Comparison of ENCODE assay signal across 1 cellular context in genomic region chr6:15206887-15207286, GRCh38.
A peak's percentile ranks its signal among the peaks of the same experiment; 100 is the strongest.
TF ChIP-seq lines count a peak whose summit lies in the region.

No MANE protein-coding gene starts in this region.

TF ChIP-seq in K562, 482 proteins besides CTCF, POLR2A, EP300 and RAD21 (continued from another document and continues in another):
- no peak for TF ChIP-seq CCNT2 (IDR thresholded peaks at IDR 0.05; ENCODE audit: borderline replicate concordance, extremely low read depth, insufficient read length, low read depth, low read length)
- no peak for TF ChIP-seq TRIM28 (IDR thresholded peaks at IDR 0.05)
- TF ChIP-seq SMAD4 (CRISPR knock-in tag; conservative IDR thresholded peaks at IDR 0.05) = peak; percentile 81
- TF ChIP-seq ERF (CRISPR knock-in tag; IDR thresholded peaks at IDR 0.05) = no peak
- TF ChIP-seq ZBTB26 (CRISPR knock-in tag; IDR thresholded peaks at IDR 0.05) = no peak
- no peak for TF ChIP-seq MYC (IDR thresholded peaks at IDR 0.05; ENCODE audit: low read depth, low read length)
- TF ChIP-seq MYC (CRISPR knock-in tag; IDR thresholded peaks at IDR 0.05; ENCODE audit: borderline replicate concordance, low read depth) = no peak
- no peak for TF ChIP-seq NR0B1 (IDR thresholded peaks at IDR 0.05; ENCODE audit: partially characterized antibody)
- peak; percentile 73; the same call in 1 of the 2 replicates for TF ChIP-seq PTRF (tag; IDR thresholded peaks at IDR 0.05)
- TF ChIP-seq AFF1 (IDR thresholded peaks at IDR 0.05; ENCODE audit: low read depth in 1 of 2, partially characterized antibody in 2 of 2) = no peak
- TF ChIP-seq ZNF445 (CRISPR knock-in tag; IDR thresholded peaks at IDR 0.05; ENCODE audit: low read depth) = no peak
- TF ChIP-seq ZNF407 (IDR thresholded peaks at IDR 0.05; ENCODE audit: low read depth) = no peak
- no peak for TF ChIP-seq NR4A1 (CRISPR knock-in tag; IDR thresholded peaks at IDR 0.05)
- peak; percentile 43; the same call in 1 of the 2 replicates for TF ChIP-seq NR4A1 (tag; IDR thresholded peaks at IDR 0.05)
- no peak for TF ChIP-seq CGGBP1 (CRISPR knock-in tag; IDR thresholded peaks at IDR 0.05)
- TF ChIP-seq DPF2 (IDR thresholded peaks at IDR 0.05) = no peak
- peak; percentile 40; the same call in 1 of the 2 replicates for TF ChIP-seq HINFP (tag; conservative IDR thresholded peaks at IDR 0.05; ENCODE audit: low read depth)
- TF ChIP-seq VEZF1 (CRISPR knock-in tag; IDR thresholded peaks at IDR 0.05) = no peak
- no peak for TF ChIP-seq ZNF518B (CRISPR knock-in tag; IDR thresholded peaks at IDR 0.05)
- no peak for TF ChIP-seq STAT5A (IDR thresholded peaks at IDR 0.05; ENCODE audit: borderline replicate concordance, low read length)
- TF ChIP-seq LEF1 (IDR thresholded peaks at IDR 0.05) = no peak
- no peak for TF ChIP-seq KLF13 (tag; IDR thresholded peaks at IDR 0.05; ENCODE audit: borderline replicate concordance, low read depth)
- 0 out of 2 replicates have a peak, but pooled peaks have one; percentile 67 for TF ChIP-seq CREB3 (tag; conservative IDR thresholded peaks at IDR 0.05; ENCODE audit: low read depth)
- peak; percentile 74; the same call in 1 of the 2 replicates for TF ChIP-seq HDAC8 (tag; IDR thresholded peaks at IDR 0.05)
- TF ChIP-seq TCF7L2 (IDR thresholded peaks at IDR 0.05; ENCODE audit: low read depth, low read length) = no peak
- no peak for TF ChIP-seq NFE2 (IDR thresholded peaks at IDR 0.05; ENCODE audit: low read depth)
- peak; percentile 81; the same call in 1 of the 2 replicates for TF ChIP-seq DMBX1 (CRISPR knock-in tag; IDR thresholded peaks at IDR 0.05; ENCODE audit: borderline replicate concordance)
- TF ChIP-seq RBM22 (IDR thresholded peaks at IDR 0.05; ENCODE audit: low read depth, low read length, poor library complexity, severe bottlenecking) = no peak
- TF ChIP-seq HLTF (IDR thresholded peaks at IDR 0.05) = no peak
- no peak for TF ChIP-seq ESRRA (IDR thresholded peaks at IDR 0.05; ENCODE audit: borderline replicate concordance, low read depth)
- TF ChIP-seq FOXM1 (IDR thresholded peaks at IDR 0.05; ENCODE audit: low read depth) = no peak
- no peak for TF ChIP-seq FOXM1 (CRISPR knock-in tag; IDR thresholded peaks at IDR 0.05; ENCODE audit: low read depth)
- 0 out of 2 replicates have a peak, but pooled peaks have one; percentile 26 for TF ChIP-seq ZNF766 (CRISPR knock-in tag; conservative IDR thresholded peaks at IDR 0.05)
- TF ChIP-seq FIP1L1 (IDR thresholded peaks at IDR 0.05; ENCODE audit: low read depth, low read length, poor library complexity, severe bottlenecking) = no peak
- no peak for TF ChIP-seq SAFB (IDR thresholded peaks at IDR 0.05; ENCODE audit: borderline replicate concordance, low read depth, low read length)
- TF ChIP-seq NCOA6 (IDR thresholded peaks at IDR 0.05) = no peak
